Comparison of ENCODE assay signal across 1 cellular context in genomic region chr10:22672594-22673392, GRCh38.
TF ChIP-seq lines count a peak whose summit lies in the region.

No MANE protein-coding gene starts in this region.

TF ChIP-seq in H1, 55 proteins besides CTCF, POLR2A, EP300 and RAD21:
- TF ChIP-seq ATF3 (IDR thresholded peaks at IDR 0.05; ENCODE audit: insufficient read depth, low read depth, low read length) (no peak), CBX8 (IDR thresholded peaks at IDR 0.05; ENCODE audit: borderline replicate concordance, low read depth, low read length) (no peak), SP1 (IDR thresholded peaks at IDR 0.05; ENCODE audit: low read depth, low read length) (no peak), GTF2F1 (IDR thresholded peaks at IDR 0.05; ENCODE audit: borderline replicate concordance, low read depth, low read length) (no peak), ATF2 (IDR thresholded peaks at IDR 0.05; ENCODE audit: low read length) (no peak), SIRT6 (IDR thresholded peaks at IDR 0.05; ENCODE audit: low read length) (no peak), SIN3A (conservative IDR thresholded peaks at IDR 0.05 in 1 of 2, IDR thresholded peaks at IDR 0.05 in 1 of 2; ENCODE audit: low read depth in 1 of 2, low read length in 2 of 2) (no peak), CBX5 (IDR thresholded peaks at IDR 0.05; ENCODE audit: low read depth, low read length) (no peak), TEAD4 (IDR thresholded peaks at IDR 0.05; ENCODE audit: low read depth, low read length) (no peak), TAF1 (IDR thresholded peaks at IDR 0.05; ENCODE audit: low read depth, low read length) (no peak), CEBPB (IDR thresholded peaks at IDR 0.05; ENCODE audit: low read depth, low read length) (no peak), CHD7 (IDR thresholded peaks at IDR 0.05; ENCODE audit: insufficient replicate concordance, low read length) (no peak), SP4 (IDR thresholded peaks at IDR 0.05; ENCODE audit: low read length) (no peak), KDM4A (IDR thresholded peaks at IDR 0.05; ENCODE audit: low read depth, low read length, severe bottlenecking) (no peak), TAF7 (optimal IDR thresholded peaks at IDR 0.05; ENCODE audit: borderline replicate concordance, low read depth, low read length) (no peak), ASH2L (IDR thresholded peaks at IDR 0.05; ENCODE audit: low read length) (no peak), POLR2AphosphoS5 (IDR thresholded peaks at IDR 0.05; ENCODE audit: low read depth, low read length) (no peak)
